ENCODE assay signal across 1 cellular context in the genomic region with DNA sequence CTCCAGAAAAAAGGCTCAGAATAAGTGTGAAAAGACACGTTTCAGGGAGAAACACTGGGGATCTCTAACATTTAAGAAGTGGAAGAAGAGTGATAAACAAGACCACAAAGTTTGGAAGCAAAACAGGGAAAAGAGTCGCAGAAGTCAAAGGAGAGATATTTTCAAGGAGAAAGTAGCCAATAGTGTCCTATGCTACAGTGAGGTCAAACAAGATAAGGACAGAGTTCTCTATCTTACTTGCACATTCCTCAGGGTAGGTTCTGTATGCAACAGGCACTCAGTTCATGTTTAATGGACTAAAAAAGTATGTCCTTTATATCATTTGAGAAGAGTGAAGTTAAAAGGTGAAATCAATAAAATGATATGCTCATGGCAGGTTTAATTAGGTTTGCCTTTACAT.
TF ChIP-seq lines count a peak whose summit lies in the region.

No MANE protein-coding gene starts in this region.

TF ChIP-seq in K562, 482 proteins besides CTCF, POLR2A, EP300 and RAD21 (continued from another document and continues in another):
- TF ChIP-seq, protein P1, sequence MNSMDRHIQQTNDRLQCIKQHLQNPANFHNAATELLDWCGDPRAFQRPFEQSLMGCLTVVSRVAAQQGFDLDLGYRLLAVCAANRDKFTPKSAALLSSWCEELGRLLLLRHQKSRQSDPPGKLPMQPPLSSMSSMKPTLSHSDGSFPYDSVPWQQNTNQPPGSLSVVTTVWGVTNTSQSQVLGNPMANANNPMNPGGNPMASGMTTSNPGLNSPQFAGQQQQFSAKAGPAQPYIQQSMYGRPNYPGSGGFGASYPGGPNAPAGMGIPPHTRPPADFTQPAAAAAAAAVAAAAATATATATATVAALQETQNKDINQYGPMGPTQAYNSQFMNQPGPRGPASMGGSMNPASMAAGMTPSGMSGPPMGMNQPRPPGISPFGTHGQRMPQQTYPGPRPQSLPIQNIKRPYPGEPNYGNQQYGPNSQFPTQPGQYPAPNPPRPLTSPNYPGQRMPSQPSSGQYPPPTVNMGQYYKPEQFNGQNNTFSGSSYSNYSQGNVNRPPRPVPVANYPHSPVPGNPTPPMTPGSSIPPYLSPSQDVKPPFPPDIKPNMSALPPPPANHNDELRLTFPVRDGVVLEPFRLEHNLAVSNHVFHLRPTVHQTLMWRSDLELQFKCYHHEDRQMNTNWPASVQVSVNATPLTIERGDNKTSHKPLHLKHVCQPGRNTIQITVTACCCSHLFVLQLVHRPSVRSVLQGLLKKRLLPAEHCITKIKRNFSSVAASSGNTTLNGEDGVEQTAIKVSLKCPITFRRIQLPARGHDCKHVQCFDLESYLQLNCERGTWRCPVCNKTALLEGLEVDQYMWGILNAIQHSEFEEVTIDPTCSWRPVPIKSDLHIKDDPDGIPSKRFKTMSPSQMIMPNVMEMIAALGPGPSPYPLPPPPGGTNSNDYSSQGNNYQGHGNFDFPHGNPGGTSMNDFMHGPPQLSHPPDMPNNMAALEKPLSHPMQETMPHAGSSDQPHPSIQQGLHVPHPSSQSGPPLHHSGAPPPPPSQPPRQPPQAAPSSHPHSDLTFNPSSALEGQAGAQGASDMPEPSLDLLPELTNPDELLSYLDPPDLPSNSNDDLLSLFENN (IDR thresholded peaks at IDR 0.05; ENCODE audit: low read depth in 2 of 2, low read length in 2 of 2): no peak
- 0 out of 2 replicates have a peak, but pooled peaks have one; percentile 15 for TF ChIP-seq CREM (IDR thresholded peaks at IDR 0.05; ENCODE audit: low read depth)
- no peak for TF ChIP-seq CBFB (CRISPR knock-in tag; IDR thresholded peaks at IDR 0.05)
- TF ChIP-seq RBM22 (IDR thresholded peaks at IDR 0.05; ENCODE audit: low read depth, low read length, poor library complexity, severe bottlenecking): no peak
- no peak; the same call in 1 of the 2 replicates for TF ChIP-seq MBD2 (IDR thresholded peaks at IDR 0.05; ENCODE audit: borderline replicate concordance, low read depth)
- TF ChIP-seq ZNF232 (CRISPR knock-in tag; IDR thresholded peaks at IDR 0.05): no peak
- TF ChIP-seq ESRRA (IDR thresholded peaks at IDR 0.05; ENCODE audit: borderline replicate concordance, low read depth): peak; percentile 89
- peak; percentile 46; the same call in 1 of the 2 replicates for TF ChIP-seq JUND (IDR thresholded peaks at IDR 0.05; ENCODE audit: borderline replicate concordance, low read depth, low read length)
- TF ChIP-seq JUND (tag; IDR thresholded peaks at IDR 0.05; ENCODE audit: borderline replicate concordance, low read depth, low read length): peak; percentile 58; the same call in 1 of the 3 replicates
- TF ChIP-seq, protein P2, sequence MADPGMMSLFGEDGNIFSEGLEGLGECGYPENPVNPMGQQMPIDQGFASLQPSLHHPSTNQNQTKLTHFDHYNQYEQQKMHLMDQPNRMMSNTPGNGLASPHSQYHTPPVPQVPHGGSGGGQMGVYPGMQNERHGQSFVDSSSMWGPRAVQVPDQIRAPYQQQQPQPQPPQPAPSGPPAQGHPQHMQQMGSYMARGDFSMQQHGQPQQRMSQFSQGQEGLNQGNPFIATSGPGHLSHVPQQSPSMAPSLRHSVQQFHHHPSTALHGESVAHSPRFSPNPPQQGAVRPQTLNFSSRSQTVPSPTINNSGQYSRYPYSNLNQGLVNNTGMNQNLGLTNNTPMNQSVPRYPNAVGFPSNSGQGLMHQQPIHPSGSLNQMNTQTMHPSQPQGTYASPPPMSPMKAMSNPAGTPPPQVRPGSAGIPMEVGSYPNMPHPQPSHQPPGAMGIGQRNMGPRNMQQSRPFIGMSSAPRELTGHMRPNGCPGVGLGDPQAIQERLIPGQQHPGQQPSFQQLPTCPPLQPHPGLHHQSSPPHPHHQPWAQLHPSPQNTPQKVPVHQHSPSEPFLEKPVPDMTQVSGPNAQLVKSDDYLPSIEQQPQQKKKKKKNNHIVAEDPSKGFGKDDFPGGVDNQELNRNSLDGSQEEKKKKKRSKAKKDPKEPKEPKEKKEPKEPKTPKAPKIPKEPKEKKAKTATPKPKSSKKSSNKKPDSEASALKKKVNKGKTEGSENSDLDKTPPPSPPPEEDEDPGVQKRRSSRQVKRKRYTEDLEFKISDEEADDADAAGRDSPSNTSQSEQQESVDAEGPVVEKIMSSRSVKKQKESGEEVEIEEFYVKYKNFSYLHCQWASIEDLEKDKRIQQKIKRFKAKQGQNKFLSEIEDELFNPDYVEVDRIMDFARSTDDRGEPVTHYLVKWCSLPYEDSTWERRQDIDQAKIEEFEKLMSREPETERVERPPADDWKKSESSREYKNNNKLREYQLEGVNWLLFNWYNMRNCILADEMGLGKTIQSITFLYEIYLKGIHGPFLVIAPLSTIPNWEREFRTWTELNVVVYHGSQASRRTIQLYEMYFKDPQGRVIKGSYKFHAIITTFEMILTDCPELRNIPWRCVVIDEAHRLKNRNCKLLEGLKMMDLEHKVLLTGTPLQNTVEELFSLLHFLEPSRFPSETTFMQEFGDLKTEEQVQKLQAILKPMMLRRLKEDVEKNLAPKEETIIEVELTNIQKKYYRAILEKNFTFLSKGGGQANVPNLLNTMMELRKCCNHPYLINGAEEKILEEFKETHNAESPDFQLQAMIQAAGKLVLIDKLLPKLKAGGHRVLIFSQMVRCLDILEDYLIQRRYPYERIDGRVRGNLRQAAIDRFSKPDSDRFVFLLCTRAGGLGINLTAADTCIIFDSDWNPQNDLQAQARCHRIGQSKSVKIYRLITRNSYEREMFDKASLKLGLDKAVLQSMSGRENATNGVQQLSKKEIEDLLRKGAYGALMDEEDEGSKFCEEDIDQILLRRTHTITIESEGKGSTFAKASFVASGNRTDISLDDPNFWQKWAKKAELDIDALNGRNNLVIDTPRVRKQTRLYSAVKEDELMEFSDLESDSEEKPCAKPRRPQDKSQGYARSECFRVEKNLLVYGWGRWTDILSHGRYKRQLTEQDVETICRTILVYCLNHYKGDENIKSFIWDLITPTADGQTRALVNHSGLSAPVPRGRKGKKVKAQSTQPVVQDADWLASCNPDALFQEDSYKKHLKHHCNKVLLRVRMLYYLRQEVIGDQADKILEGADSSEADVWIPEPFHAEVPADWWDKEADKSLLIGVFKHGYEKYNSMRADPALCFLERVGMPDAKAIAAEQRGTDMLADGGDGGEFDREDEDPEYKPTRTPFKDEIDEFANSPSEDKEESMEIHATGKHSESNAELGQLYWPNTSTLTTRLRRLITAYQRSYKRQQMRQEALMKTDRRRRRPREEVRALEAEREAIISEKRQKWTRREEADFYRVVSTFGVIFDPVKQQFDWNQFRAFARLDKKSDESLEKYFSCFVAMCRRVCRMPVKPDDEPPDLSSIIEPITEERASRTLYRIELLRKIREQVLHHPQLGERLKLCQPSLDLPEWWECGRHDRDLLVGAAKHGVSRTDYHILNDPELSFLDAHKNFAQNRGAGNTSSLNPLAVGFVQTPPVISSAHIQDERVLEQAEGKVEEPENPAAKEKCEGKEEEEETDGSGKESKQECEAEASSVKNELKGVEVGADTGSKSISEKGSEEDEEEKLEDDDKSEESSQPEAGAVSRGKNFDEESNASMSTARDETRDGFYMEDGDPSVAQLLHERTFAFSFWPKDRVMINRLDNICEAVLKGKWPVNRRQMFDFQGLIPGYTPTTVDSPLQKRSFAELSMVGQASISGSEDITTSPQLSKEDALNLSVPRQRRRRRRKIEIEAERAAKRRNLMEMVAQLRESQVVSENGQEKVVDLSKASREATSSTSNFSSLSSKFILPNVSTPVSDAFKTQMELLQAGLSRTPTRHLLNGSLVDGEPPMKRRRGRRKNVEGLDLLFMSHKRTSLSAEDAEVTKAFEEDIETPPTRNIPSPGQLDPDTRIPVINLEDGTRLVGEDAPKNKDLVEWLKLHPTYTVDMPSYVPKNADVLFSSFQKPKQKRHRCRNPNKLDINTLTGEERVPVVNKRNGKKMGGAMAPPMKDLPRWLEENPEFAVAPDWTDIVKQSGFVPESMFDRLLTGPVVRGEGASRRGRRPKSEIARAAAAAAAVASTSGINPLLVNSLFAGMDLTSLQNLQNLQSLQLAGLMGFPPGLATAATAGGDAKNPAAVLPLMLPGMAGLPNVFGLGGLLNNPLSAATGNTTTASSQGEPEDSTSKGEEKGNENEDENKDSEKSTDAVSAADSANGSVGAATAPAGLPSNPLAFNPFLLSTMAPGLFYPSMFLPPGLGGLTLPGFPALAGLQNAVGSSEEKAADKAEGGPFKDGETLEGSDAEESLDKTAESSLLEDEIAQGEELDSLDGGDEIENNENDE (IDR thresholded peaks at IDR 0.05; ENCODE audit: low read depth, low read length): no peak
- peak; percentile 55; the same call in 1 of the 2 replicates for TF ChIP-seq CTBP1 (IDR thresholded peaks at IDR 0.05; ENCODE audit: borderline replicate concordance)
- no peak for TF ChIP-seq ZNF668 (CRISPR knock-in tag; IDR thresholded peaks at IDR 0.05)
- TF ChIP-seq NFE2L1 (tag; IDR thresholded peaks at IDR 0.05; ENCODE audit: borderline replicate concordance, low read depth): no peak
- peak in 1 of 2 experiments; percentile 60; a peak in 1 of 4 replicates for TF ChIP-seq TEAD1 (CRISPR knock-in tag; IDR thresholded peaks at IDR 0.05)
- peak; percentile 81 for TF ChIP-seq FOXM1 (IDR thresholded peaks at IDR 0.05; ENCODE audit: low read depth)
- TF ChIP-seq FOXM1 (CRISPR knock-in tag; IDR thresholded peaks at IDR 0.05; ENCODE audit: low read depth): no peak
- TF ChIP-seq, protein P3, sequence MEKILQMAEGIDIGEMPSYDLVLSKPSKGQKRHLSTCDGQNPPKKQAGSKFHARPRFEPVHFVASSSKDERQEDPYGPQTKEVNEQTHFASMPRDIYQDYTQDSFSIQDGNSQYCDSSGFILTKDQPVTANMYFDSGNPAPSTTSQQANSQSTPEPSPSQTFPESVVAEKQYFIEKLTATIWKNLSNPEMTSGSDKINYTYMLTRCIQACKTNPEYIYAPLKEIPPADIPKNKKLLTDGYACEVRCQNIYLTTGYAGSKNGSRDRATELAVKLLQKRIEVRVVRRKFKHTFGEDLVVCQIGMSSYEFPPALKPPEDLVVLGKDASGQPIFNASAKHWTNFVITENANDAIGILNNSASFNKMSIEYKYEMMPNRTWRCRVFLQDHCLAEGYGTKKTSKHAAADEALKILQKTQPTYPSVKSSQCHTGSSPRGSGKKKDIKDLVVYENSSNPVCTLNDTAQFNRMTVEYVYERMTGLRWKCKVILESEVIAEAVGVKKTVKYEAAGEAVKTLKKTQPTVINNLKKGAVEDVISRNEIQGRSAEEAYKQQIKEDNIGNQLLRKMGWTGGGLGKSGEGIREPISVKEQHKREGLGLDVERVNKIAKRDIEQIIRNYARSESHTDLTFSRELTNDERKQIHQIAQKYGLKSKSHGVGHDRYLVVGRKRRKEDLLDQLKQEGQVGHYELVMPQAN (IDR thresholded peaks at IDR 0.05; ENCODE audit: borderline replicate concordance): no peak
- no peak for TF ChIP-seq ZNF589 (CRISPR knock-in tag; IDR thresholded peaks at IDR 0.05; ENCODE audit: low read depth)
- no peak for TF ChIP-seq BRCA1 (IDR thresholded peaks at IDR 0.05)
- no peak for TF ChIP-seq BRCA1 (CRISPR knock-in tag; IDR thresholded peaks at IDR 0.05)
- TF ChIP-seq FOXJ3 (CRISPR knock-in tag; IDR thresholded peaks at IDR 0.05): no peak
- 0 out of 2 replicates have a peak, but pooled peaks have one; percentile 14 for TF ChIP-seq HEY1 (CRISPR knock-in tag; IDR thresholded peaks at IDR 0.05; ENCODE audit: borderline replicate concordance)
- no peak for TF ChIP-seq HDAC8 (tag; IDR thresholded peaks at IDR 0.05)
- TF ChIP-seq, protein P4, sequence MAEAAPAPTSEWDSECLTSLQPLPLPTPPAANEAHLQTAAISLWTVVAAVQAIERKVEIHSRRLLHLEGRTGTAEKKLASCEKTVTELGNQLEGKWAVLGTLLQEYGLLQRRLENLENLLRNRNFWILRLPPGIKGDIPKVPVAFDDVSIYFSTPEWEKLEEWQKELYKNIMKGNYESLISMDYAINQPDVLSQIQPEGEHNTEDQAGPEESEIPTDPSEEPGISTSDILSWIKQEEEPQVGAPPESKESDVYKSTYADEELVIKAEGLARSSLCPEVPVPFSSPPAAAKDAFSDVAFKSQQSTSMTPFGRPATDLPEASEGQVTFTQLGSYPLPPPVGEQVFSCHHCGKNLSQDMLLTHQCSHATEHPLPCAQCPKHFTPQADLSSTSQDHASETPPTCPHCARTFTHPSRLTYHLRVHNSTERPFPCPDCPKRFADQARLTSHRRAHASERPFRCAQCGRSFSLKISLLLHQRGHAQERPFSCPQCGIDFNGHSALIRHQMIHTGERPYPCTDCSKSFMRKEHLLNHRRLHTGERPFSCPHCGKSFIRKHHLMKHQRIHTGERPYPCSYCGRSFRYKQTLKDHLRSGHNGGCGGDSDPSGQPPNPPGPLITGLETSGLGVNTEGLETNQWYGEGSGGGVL (CRISPR knock-in tag; IDR thresholded peaks at IDR 0.05): no peak
- TF ChIP-seq, protein P5, sequence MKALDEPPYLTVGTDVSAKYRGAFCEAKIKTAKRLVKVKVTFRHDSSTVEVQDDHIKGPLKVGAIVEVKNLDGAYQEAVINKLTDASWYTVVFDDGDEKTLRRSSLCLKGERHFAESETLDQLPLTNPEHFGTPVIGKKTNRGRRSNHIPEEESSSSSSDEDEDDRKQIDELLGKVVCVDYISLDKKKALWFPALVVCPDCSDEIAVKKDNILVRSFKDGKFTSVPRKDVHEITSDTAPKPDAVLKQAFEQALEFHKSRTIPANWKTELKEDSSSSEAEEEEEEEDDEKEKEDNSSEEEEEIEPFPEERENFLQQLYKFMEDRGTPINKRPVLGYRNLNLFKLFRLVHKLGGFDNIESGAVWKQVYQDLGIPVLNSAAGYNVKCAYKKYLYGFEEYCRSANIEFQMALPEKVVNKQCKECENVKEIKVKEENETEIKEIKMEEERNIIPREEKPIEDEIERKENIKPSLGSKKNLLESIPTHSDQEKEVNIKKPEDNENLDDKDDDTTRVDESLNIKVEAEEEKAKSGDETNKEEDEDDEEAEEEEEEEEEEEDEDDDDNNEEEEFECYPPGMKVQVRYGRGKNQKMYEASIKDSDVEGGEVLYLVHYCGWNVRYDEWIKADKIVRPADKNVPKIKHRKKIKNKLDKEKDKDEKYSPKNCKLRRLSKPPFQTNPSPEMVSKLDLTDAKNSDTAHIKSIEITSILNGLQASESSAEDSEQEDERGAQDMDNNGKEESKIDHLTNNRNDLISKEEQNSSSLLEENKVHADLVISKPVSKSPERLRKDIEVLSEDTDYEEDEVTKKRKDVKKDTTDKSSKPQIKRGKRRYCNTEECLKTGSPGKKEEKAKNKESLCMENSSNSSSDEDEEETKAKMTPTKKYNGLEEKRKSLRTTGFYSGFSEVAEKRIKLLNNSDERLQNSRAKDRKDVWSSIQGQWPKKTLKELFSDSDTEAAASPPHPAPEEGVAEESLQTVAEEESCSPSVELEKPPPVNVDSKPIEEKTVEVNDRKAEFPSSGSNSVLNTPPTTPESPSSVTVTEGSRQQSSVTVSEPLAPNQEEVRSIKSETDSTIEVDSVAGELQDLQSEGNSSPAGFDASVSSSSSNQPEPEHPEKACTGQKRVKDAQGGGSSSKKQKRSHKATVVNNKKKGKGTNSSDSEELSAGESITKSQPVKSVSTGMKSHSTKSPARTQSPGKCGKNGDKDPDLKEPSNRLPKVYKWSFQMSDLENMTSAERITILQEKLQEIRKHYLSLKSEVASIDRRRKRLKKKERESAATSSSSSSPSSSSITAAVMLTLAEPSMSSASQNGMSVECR (CRISPR knock-in tag; IDR thresholded peaks at IDR 0.05): no peak
